ENCODE assay signal across 8 cellular contexts in genomic region chr6:36594029-36594815, GRCh38. TPM values are rescaled to one million over a fixed set of nuclear protein-coding genes. Genes with fewer than 3 reads are reported as not detected.
DNase-seq lines count a peak whose midpoint lies in the region; ATAC-seq, FAIRE-seq and TF ChIP-seq lines count a peak whose summit lies in the region.

SRSF3 (plus strand) TSS chr6:36594362; CDS start chr6:36596763, 2,401 bp downstream.

- peaks cover 36% of the 10 kb centered on the region for H3K4me1 Mint-ChIP-seq in mesothelial cell of epicardium

- H3K27me3 Mint-ChIP-seq in mesothelial cell of epicardium (ENCODE audit: low read depth) = no peaks in the 10 kb centered on the region

- ATAC-seq in GM21515 (IDR thresholded peaks at IDR 0.05; ENCODE audit: unreplicated experiment) = peak; percentile 80

- peaks cover 47% of the 10 kb centered on the region for H3K36me3 ChIP-seq in OCI-LY1 (ENCODE audit: insufficient read depth, low read length)

- H2AFZ ChIP-seq in OCI-LY1 (ENCODE audit: low read length) = no peak within 1 kb of the TSS

- peak within 1 kb of the TSS; percentile 100 for H3K27ac Mint-ChIP-seq in mesothelial cell of epicardium

- H3F3A ChIP-seq in OCI-LY1 (ENCODE audit: insufficient read depth, low read length) = 0 out of 2 replicates have a peak, but pooled peaks cover 14% of the 10 kb centered on the region

- peaks cover 50% of the 10 kb centered on the region for H3K79me2 ChIP-seq in OCI-LY1 (ENCODE audit: insufficient read depth, low read length)

- TF ChIP-seq CTCF in OCI-LY1 (IDR thresholded peaks at IDR 0.05; ENCODE audit: low read length) (no peak), mesothelial cell of epicardium (IDR thresholded peaks at IDR 0.05; ENCODE audit: unreplicated experiment) (peak; percentile 41)

- H3K4me3 ChIP-seq in OCI-LY1 (ENCODE audit: low read depth, low read length, poor library complexity, severe bottlenecking) = peak within 1 kb of the TSS; percentile 100

- H3K4me1 ChIP-seq in OCI-LY1 (ENCODE audit: insufficient read depth, low read length, severe bottlenecking) = peaks cover 53% of the 10 kb centered on the region

- peak within 1 kb of the TSS; percentile 95 for H3K4me2 ChIP-seq in OCI-LY1 (ENCODE audit: low read length)

- H4K20me1 ChIP-seq in OCI-LY1 (ENCODE audit: insufficient read depth, low read length) = peaks cover 9% of the 10 kb centered on the region

- no peaks in the 10 kb centered on the region for H3K9me3 Mint-ChIP-seq in mesothelial cell of epicardium

- peak within 1 kb of the TSS; percentile 99 for H3K27ac ChIP-seq in OCI-LY1 (ENCODE audit: low read depth, low read length, poor library complexity, severe bottlenecking)

- DNase-seq in DMS 273 treated with DMSO at 0.1 percent for 48 hours (lab: John Stamatoyannopoulos, UW) = peak; percentile 98
- peak; percentile 80 for DNase-seq in HuH-7 (ENCODE audit: low spot score)
- peak; percentile 93 for DNase-seq in activated CD8-positive, alpha-beta memory T cell treated with anti-CD3 and anti-CD28 coated beads, Interleukin-2, amount 50 U/mL, for 4 hours
- DNase-seq in mesothelial cell of epicardium (ENCODE audit: low spot score in 2 of 2, unreplicated experiment in 2 of 2) = peak; percentile 94 to 95
- peak; percentile 91 to 95 for DNase-seq in stimulated activated CD8-positive, alpha-beta memory T cell treated with anti-CD3 and anti-CD28 coated beads, Interleukin-15, amount 100 ng/mL, for 48 hours (ENCODE audit: low read depth in 2 of 2)

- no peaks in the 10 kb centered on the region for H3K9me3 ChIP-seq in OCI-LY1 (ENCODE audit: low read length)

- H3K9ac ChIP-seq in OCI-LY1 (ENCODE audit: low read length) = peak within 1 kb of the TSS; percentile 99

- H3K4me3 Mint-ChIP-seq in mesothelial cell of epicardium = peak within 1 kb of the TSS; percentile 95

- H3K27me3 ChIP-seq in OCI-LY1 (ENCODE audit: insufficient read depth, low read length) = no peaks in the 10 kb centered on the region

- peaks cover 16% of the 10 kb centered on the region for H3K36me3 Mint-ChIP-seq in mesothelial cell of epicardium

- no peaks in the 10 kb centered on the region for H3K9me2 ChIP-seq in OCI-LY1 (ENCODE audit: low read depth, low read length)

- peak; percentile 79 for FAIRE-seq in endometrium (lab: Jason Lieb, UNC)

RNA-seq across cellular contexts. Expression of gene SRSF3, which starts in this region (rescaled TPM):
- total RNA-seq in mesothelial cell of epicardium = 404 to 411 TPM (median 407 TPM) in 3 replicates

Comparison
In these comparisons a context has a peak if more than half of its experiments do, and no peak if none do; other contexts are left out.
1. Peak in every context shown above with its lines: DNase-seq, ATAC-seq, H3K4me3 ChIP-seq and H3K27ac ChIP-seq.